Comparison of ENCODE assay signal across 8 cellular contexts in genomic region chr13:49300716-49301589, GRCh38. TPM values are rescaled to one million over a fixed set of nuclear protein-coding genes. Genes with fewer than 3 reads are reported as not detected.
DNase-seq lines count a peak whose midpoint lies in the region; ATAC-seq, FAIRE-seq and TF ChIP-seq lines count a peak whose summit lies in the region.

No MANE protein-coding gene starts in this region.

- H3K4me1 Mint-ChIP-seq in activated B cell treated with CpG ODN at 0.5 μM for 24 hours = peaks cover 33% of the 10 kb centered on the region

- ATAC-seq in A549 = peak; percentile 82 to 95
- peak; percentile 72 for ATAC-seq in GM18499 (IDR thresholded peaks at IDR 0.05; ENCODE audit: insufficient read depth, unreplicated experiment)
- ATAC-seq in HG02943 (IDR thresholded peaks at IDR 0.05; ENCODE audit: low read depth, unreplicated experiment) = peak; percentile 86
- ATAC-seq in activated B cell treated with CpG ODN at 0.5 μM for 24 hours (ENCODE audit: low read depth) = peak; percentile 98
- peak; percentile 89 for ATAC-seq in left colon

- H3K27ac ChIP-seq in A549 = peak overlapping the region; percentile 61 to 76; a peak in 5 of 6 replicates

- no peak for TF ChIP-seq EP300 in A549 (IDR thresholded peaks at IDR 0.05)

- peak overlapping the region; percentile 75 for H3K4me2 ChIP-seq in A549

- H3K4me3 Mint-ChIP-seq in activated B cell treated with CpG ODN at 0.5 μM for 24 hours = peak overlapping the region; percentile 80

- H3K9me3 ChIP-seq in A549 = no peaks in the 10 kb centered on the region

- no peak for FAIRE-seq in A549 (lab: Jason Lieb, UNC)

- TF ChIP-seq CTCF in A549 (IDR thresholded peaks at IDR 0.05) = peak; percentile 75
- TF ChIP-seq CTCF in activated B cell treated with CpG ODN at 0.5 μM for 24 hours (IDR thresholded peaks at IDR 0.05) = no peak

- H3K4me3 ChIP-seq in A549 = 0 out of 3 replicates have a peak overlapping the region, but pooled peaks have one; percentile 30

- no peaks in the 10 kb centered on the region for H3K36me3 Mint-ChIP-seq in activated B cell treated with CpG ODN at 0.5 μM for 24 hours (ENCODE audit: low read depth)

- POLR2A ChIA-PET in A549 (lab: Yijun Ruan, JAX) (no interaction called here), activated B cell treated with CpG ODN at 0.5 μM for 24 hours (lab: Charles Lee) (interaction anchor here (0.7 to 1.0 kb wide), 2 partner anchors 144 to 306 kb away, joined by 3 to 6 read pairs; no protein-coding TSS in a partner anchor)

- TF ChIP-seq RAD21 in A549 (conservative IDR thresholded peaks at IDR 0.05 in 1 of 2, IDR thresholded peaks at IDR 0.05 in 1 of 2) = peak; percentile 83 to 89

- CTCF ChIA-PET in A549 (lab: Yijun Ruan, JAX) = interaction anchor here (0.6 to 5.8 kb wide), 20 partner anchors 9 to 306 kb away, joined by 3 to 45 read pairs (median 4); partner anchors contain the start of genes CAB39L, CDADC1 and SETDB2
- CTCF ChIA-PET in activated B cell treated with CpG ODN at 0.5 μM for 24 hours (lab: Charles Lee) = interaction anchor here (0.7 to 1.6 kb wide), 5 partner anchors 22 to 308 kb away, joined by 3 to 7 read pairs (median 3); no protein-coding TSS in a partner anchor

- H3K27ac Mint-ChIP-seq in activated B cell treated with CpG ODN at 0.5 μM for 24 hours = peak overlapping the region; percentile 72

- DNase-seq in A549 (ENCODE audit: low read depth in 1 of 2, low spot score in 1 of 2) (peak; percentile 60 to 66), NCI-H2171 (lab: John Stamatoyannopoulos, UW) (peak; percentile 35), activated B cell treated with CpG ODN at 0.5 μM for 24 hours (peak; percentile 43), left colon (peak; percentile 58 to 61)
- DNase-seq in central memory CD4-positive, alpha-beta T cell = peak; percentile 73
- peak; percentile 72 for DNase-seq in stimulated activated CD4-positive, alpha-beta T cell treated with anti-CD3 and anti-CD28 coated beads, Interleukin-4, amount 100 ng/mL, for 24 hours

- H3K4me1 ChIP-seq in A549 = no peaks in the 10 kb centered on the region

- no peaks in the 10 kb centered on the region for H3K9me3 Mint-ChIP-seq in activated B cell treated with CpG ODN at 0.5 μM for 24 hours

- intact Hi-C loops in activated B cell treated with CpG ODN at 0.5 μM for 24 hours (cut with micrococcal nuclease) = loop anchor here (1.0 to 2.0 kb wide), 6 partner anchors 143 to 1769 kb away; partner anchors contain the start of genes CAB39L, PHF11 and SETDB2
- intact Hi-C loops in left colon (cut with DNase I, micrococcal nuclease) = loop anchor here (2.0 to 10.0 kb wide), 3 partner anchors 136 to 306 kb away; no protein-coding TSS in a partner anchor

- H3K27me3 Mint-ChIP-seq in activated B cell treated with CpG ODN at 0.5 μM for 24 hours = no peaks in the 10 kb centered on the region

- no peak for TF ChIP-seq POLR2A in A549 (IDR thresholded peaks at IDR 0.05; ENCODE audit: low read length)

- 17% methylated on average over 18 of the region's 20 CpGs for WGBS in A549 (ENCODE audit: missing lambda C conversion rate)

TF ChIP-seq in A549, 52 proteins besides CTCF, POLR2A, EP300 and RAD21:
- TF ChIP-seq, protein P1, sequence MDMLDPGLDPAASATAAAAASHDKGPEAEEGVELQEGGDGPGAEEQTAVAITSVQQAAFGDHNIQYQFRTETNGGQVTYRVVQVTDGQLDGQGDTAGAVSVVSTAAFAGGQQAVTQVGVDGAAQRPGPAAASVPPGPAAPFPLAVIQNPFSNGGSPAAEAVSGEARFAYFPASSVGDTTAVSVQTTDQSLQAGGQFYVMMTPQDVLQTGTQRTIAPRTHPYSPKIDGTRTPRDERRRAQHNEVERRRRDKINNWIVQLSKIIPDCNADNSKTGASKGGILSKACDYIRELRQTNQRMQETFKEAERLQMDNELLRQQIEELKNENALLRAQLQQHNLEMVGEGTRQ (IDR thresholded peaks at IDR 0.05) = no peak
- TF ChIP-seq ZFP36 (IDR thresholded peaks at IDR 0.05; ENCODE audit: borderline replicate concordance, partially characterized antibody) (peak; percentile 3), SMC3 (IDR thresholded peaks at IDR 0.05) (peak; percentile 85), PHF8 (IDR thresholded peaks at IDR 0.05; ENCODE audit: borderline replicate concordance, low read depth) (no peak)

RNA-seq across cellular contexts. Expression of gene CDADC1, which starts 53.2 kb away (rescaled TPM):
- polyA plus RNA-seq in A549 (2011; rRNA removed) (5.6 and 9.6 TPM in 2 replicates), A549 (2017; fragmentation: RNase III; extraction: RNeasy Plus Mini Kit Qiagen cat#74134 plus additional on column Dnase treatment) (3.8 to 5.2 TPM (median 4.3 TPM) in 3 replicates)
- 2.7 TPM in 2 replicates for polyA plus RNA-seq in A549 (2012; cell fraction: cytosol; rRNA removed)
- 0.58 and 1.2 TPM in 2 replicates for polyA plus RNA-seq in A549 (2012; cell fraction: nucleus; rRNA removed)
- 0.95 and 1.9 TPM in 2 replicates for polyA minus RNA-seq in A549 (2011; rRNA and poly(A)+ RNA removed)
- total RNA-seq in activated B cell treated with CpG ODN at 0.5 μM for 24 hours (7.4 and 10.4 TPM in 2 replicates), left colon (1 to 10 TPM; 6.5 to 7.1 TPM)

Comparison
In these comparisons a context has a peak if more than half of its experiments do, and no peak if none do; other contexts are left out.
1. Peak in every context shown above with its lines: DNase-seq, ATAC-seq, H3K4me3 ChIP-seq and H3K27ac ChIP-seq.